ENCODE assay signal across 1 cellular context in the genomic region with DNA sequence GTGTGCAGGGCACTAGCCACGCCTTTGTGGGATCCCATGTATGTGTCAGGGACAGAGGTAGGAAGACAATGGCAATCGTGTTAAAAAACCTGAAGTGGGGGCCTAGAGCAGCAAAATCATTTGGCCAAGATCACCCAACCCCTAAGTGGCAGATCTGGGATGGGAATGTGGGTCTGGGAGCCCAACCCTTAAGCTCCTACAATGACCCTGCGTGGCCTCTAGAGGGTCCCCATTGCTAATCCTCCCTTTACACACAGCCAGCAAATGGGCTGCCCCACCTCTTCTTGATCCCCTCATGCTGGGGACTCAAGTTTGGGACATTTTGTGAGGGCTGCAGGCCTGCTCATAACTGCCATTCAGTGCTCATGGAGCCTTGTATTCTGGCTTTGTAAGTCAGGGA.
TF ChIP-seq lines count a peak whose summit lies in the region.

No MANE protein-coding gene starts in this region.

TF ChIP-seq in H1, 55 proteins besides CTCF, POLR2A, EP300 and RAD21:
- TF ChIP-seq TBP (IDR thresholded peaks at IDR 0.05; ENCODE audit: low read depth, low read length) (no peak), RFX5 (IDR thresholded peaks at IDR 0.05; ENCODE audit: borderline replicate concordance, low read depth, low read length) (no peak), POLR2AphosphoS5 (IDR thresholded peaks at IDR 0.05; ENCODE audit: low read depth, low read length) (no peak), EGR1 (IDR thresholded peaks at IDR 0.05; ENCODE audit: borderline replicate concordance, low read depth, low read length) (no peak)
- TF ChIP-seq, protein P1, sequence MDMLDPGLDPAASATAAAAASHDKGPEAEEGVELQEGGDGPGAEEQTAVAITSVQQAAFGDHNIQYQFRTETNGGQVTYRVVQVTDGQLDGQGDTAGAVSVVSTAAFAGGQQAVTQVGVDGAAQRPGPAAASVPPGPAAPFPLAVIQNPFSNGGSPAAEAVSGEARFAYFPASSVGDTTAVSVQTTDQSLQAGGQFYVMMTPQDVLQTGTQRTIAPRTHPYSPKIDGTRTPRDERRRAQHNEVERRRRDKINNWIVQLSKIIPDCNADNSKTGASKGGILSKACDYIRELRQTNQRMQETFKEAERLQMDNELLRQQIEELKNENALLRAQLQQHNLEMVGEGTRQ (IDR thresholded peaks at IDR 0.05; ENCODE audit: low read length), result no peak
